15 cellular contexts compared by ENCODE assay signal in the genomic region with DNA sequence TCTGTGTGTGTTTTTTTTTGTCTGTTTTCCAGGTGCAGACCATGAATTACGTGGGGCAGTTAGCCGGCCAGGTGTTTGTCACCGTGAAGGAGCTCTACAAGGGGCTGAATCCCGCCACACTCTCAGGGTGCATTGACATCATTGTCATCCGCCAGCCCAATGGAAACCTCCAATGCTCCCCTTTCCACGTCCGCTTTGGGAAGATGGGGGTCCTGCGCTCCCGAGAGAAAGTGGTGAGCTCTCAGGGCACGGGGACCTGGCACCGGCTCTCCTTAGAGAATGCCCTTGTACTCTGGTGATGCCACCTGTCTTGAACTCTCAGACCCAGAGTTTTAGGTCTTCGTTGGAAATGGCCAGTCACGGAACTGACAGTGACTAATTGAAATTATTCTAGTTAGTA. TPM values are rescaled to one million over a fixed set of nuclear protein-coding genes. Genes with fewer than 3 reads are reported as not detected.
DNase-seq lines count a peak whose midpoint lies in the region; ATAC-seq lines count a peak whose summit lies in the region.
"Had no signal": no experiment of that assay in that cellular context is flagged by ENCODE, and none has a peak within 500 bp of the region (broad histone marks: within the 10 kb centered on the region; RNA-seq: fewer than 3 reads in every experiment).

No MANE protein-coding gene starts in this region.

- DNase-seq in activated effector memory CD4-positive, alpha-beta T cell treated with anti-CD3 and anti-CD28 coated beads, Interleukin-2, amount 50 U/mL, for 16 hours: peak; percentile 46
- DNase-seq in activated effector memory CD4-positive, alpha-beta T cell treated with Interleukin-2 at 50 U/mL for 16 hours: no peak
- DNase-seq in T-helper 17 cell (no peak), mesenteric fat pad (ENCODE audit: low spot score) (peak; percentile 85), NOMO-1 treated with dmso at 0.1 percent for 144 hours (lab: John Stamatoyannopoulos, UW; ENCODE audit: unreplicated experiment) (no peak)
- no peak for DNase-seq in stimulated activated effector memory CD8-positive, alpha-beta T cell treated with anti-CD3 and anti-CD28 coated beads, Interleukin-12 subunit alpha, Interleukin-12 subunit beta, amount 100 ng/mL, for 72 hours (ENCODE audit: low spot score in 2 of 2)
- DNase-seq: AML-193; Calu3; CD8-positive, alpha-beta T cell; DMS79 treated with DMSO at 0.1 percent for 48 hours; GF-D8; H9 had no signal

- ATAC-seq in T-helper 17 cell (no peak), GM19463 (IDR thresholded peaks at IDR 0.05; ENCODE audit: unreplicated experiment) (no peak)
- no peak for ATAC-seq in stimulated activated effector memory CD8-positive, alpha-beta T cell treated with anti-CD3 and anti-CD28 coated beads, Interleukin-12 subunit alpha, Interleukin-12 subunit beta, amount 100 ng/mL, for 72 hours
- ATAC-seq: A549; CD8-positive, alpha-beta T cell had no signal

- no peaks in the 10 kb centered on the region for H3K9me3 ChIP-seq in T-helper 17 cell (ENCODE audit: control insufficient read depth, low read length, poor library complexity, severe bottlenecking)
- H3K9me3 ChIP-seq: A549 had no signal

- peak overlapping the region; percentile 80 for H3K27ac Mint-ChIP-seq in T-helper 17 cell
- peak overlapping the region; percentile 70 for H3K27ac Mint-ChIP-seq in stimulated activated effector memory CD8-positive, alpha-beta T cell treated with anti-CD3 and anti-CD28 coated beads, Interleukin-12 subunit alpha, Interleukin-12 subunit beta, amount 100 ng/mL, for 72 hours
- H3K27ac Mint-ChIP-seq: H9 had no signal

- H3K36me3 Mint-ChIP-seq in T-helper 17 cell (ENCODE audit: low read depth): peaks cover 12% of the 10 kb centered on the region
- H3K36me3 Mint-ChIP-seq in stimulated activated effector memory CD8-positive, alpha-beta T cell treated with anti-CD3 and anti-CD28 coated beads, Interleukin-12 subunit alpha, Interleukin-12 subunit beta, amount 100 ng/mL, for 72 hours: peaks cover 76% of the 10 kb centered on the region

- no peak overlapping the region for H3K4me3 Mint-ChIP-seq in T-helper 17 cell
- no peak overlapping the region for H3K4me3 Mint-ChIP-seq in stimulated activated effector memory CD8-positive, alpha-beta T cell treated with anti-CD3 and anti-CD28 coated beads, Interleukin-12 subunit alpha, Interleukin-12 subunit beta, amount 100 ng/mL, for 72 hours
- H3K4me3 Mint-ChIP-seq: CD14-positive monocyte; CD8-positive, alpha-beta T cell; H9 had no signal

- H3K9me3 Mint-ChIP-seq in stimulated activated effector memory CD8-positive, alpha-beta T cell treated with anti-CD3 and anti-CD28 coated beads, Interleukin-12 subunit alpha, Interleukin-12 subunit beta, amount 100 ng/mL, for 72 hours: no peaks in the 10 kb centered on the region
- H3K9me3 Mint-ChIP-seq: CD8-positive, alpha-beta T cell had no signal

- H3K27me3 Mint-ChIP-seq in T-helper 17 cell: no peaks in the 10 kb centered on the region

- peaks cover 34% of the 10 kb centered on the region for H3K4me1 Mint-ChIP-seq in T-helper 17 cell
- H3K4me1 Mint-ChIP-seq in stimulated activated effector memory CD8-positive, alpha-beta T cell treated with anti-CD3 and anti-CD28 coated beads, Interleukin-12 subunit alpha, Interleukin-12 subunit beta, amount 100 ng/mL, for 72 hours: peaks cover 59% of the 10 kb centered on the region

RNA-seq across cellular contexts. Expression of gene LPIN1, which starts 19.1 kb away (rescaled TPM):
- 10 to 100 TPM; 86.7 to 99.8 TPM for total RNA-seq in T-helper 17 cell
- 198 TPM for total RNA-seq in mesenteric fat pad

Comparison
In these comparisons a context has a peak if more than half of its experiments do, and no peak if none do; other contexts are left out.
1. DNase-seq: peak in activated effector memory CD4-positive, alpha-beta T cell treated with anti-CD3 and anti-CD28 coated beads, Interleukin-2, amount 50 U/mL, for 16 hours (single experiment) and mesenteric fat pad (single experiment); none in activated effector memory CD4-positive, alpha-beta T cell treated with Interleukin-2 at 50 U/mL for 16 hours (single experiment), T-helper 17 cell (0 of 3), stimulated activated effector memory CD8-positive, alpha-beta T cell treated with anti-CD3 and anti-CD28 coated beads, Interleukin-12 subunit alpha, Interleukin-12 subunit beta, amount 100 ng/mL, for 72 hours (0 of 2) and NOMO-1 treated with dmso at 0.1 percent for 144 hours (single experiment).